10 cellular contexts compared by ENCODE assay signal in genomic region chr6:14316911-14317535, GRCh38.
A peak's percentile ranks its signal among the peaks of the same experiment; 100 is the strongest.
DNase-seq lines count a peak whose midpoint lies in the region; ATAC-seq and TF ChIP-seq lines count a peak whose summit lies in the region.
"Had no signal": no experiment of that assay in that cellular context is flagged by ENCODE, and none has a peak within 500 bp of the region (broad histone marks: within the 10 kb centered on the region; RNA-seq: fewer than 3 reads in every experiment).

No MANE protein-coding gene starts in this region.

- no peak overlapping the region for H3K4me3 Mint-ChIP-seq in osteocyte (ENCODE audit: unreplicated experiment)

- H3K27ac Mint-ChIP-seq in osteocyte (ENCODE audit: unreplicated experiment): no peak overlapping the region

- DNase-seq in DMS53 (lab: John Stamatoyannopoulos, UW): peak; percentile 55
- no peak for DNase-seq in DMS53 treated with DMSO at 0.1 percent for 48 hours (lab: John Stamatoyannopoulos, UW; ENCODE audit: unreplicated experiment)
- DNase-seq in M059J (ENCODE audit: low read depth): peak; percentile 13
- DNase-seq in astrocyte of the spinal cord (ENCODE audit: low read depth, low spot score): no peak
- DNase-seq in osteocyte (ENCODE audit: extremely low spot score, unreplicated experiment): no peak
- DNase-seq in NCI-H226: no peak
- DNase-seq in NCI-H524 (lab: John Stamatoyannopoulos, UW): no peak
- DNase-seq: 8988T, NCI-H1105 had no signal

- H3K27me3 Mint-ChIP-seq in osteocyte (ENCODE audit: unreplicated experiment): peaks cover 23% of the 10 kb centered on the region

- no peak overlapping the region for H3K4me3 ChIP-seq in astrocyte of the spinal cord (ENCODE audit: low read depth, low read length)

- no peak for ATAC-seq in HG03354 (IDR thresholded peaks at IDR 0.05; ENCODE audit: poor library complexity, severe bottlenecking, unreplicated experiment)

- H3K4me1 Mint-ChIP-seq in osteocyte (ENCODE audit: unreplicated experiment): peaks cover 7% of the 10 kb centered on the region

- H3K36me3 Mint-ChIP-seq in osteocyte (ENCODE audit: unreplicated experiment): no peaks in the 10 kb centered on the region

- in situ Hi-C loops in astrocyte of the spinal cord (cut with HindIII; ENCODE audit: low sequenced_read_pairs): no loop called here

- H3K9me3 Mint-ChIP-seq in osteocyte (ENCODE audit: unreplicated experiment): no peaks in the 10 kb centered on the region

- peak; percentile 22 for TF ChIP-seq CTCF in astrocyte of the spinal cord (IDR thresholded peaks at IDR 0.05; ENCODE audit: low read depth, low read length)
- peak; percentile 29 for TF ChIP-seq CTCF in osteocyte (IDR thresholded peaks at IDR 0.05)

Comparison
In these comparisons a context has a peak if more than half of its experiments do, and no peak if none do; other contexts are left out.
1. DNase-seq: peak in DMS53 (single experiment) and M059J (single experiment); none in DMS53 treated with DMSO at 0.1 percent for 48 hours (single experiment), astrocyte of the spinal cord (single experiment), osteocyte (single experiment), NCI-H226 (single experiment) and NCI-H524 (0 of 2).